In the genomic region with DNA sequence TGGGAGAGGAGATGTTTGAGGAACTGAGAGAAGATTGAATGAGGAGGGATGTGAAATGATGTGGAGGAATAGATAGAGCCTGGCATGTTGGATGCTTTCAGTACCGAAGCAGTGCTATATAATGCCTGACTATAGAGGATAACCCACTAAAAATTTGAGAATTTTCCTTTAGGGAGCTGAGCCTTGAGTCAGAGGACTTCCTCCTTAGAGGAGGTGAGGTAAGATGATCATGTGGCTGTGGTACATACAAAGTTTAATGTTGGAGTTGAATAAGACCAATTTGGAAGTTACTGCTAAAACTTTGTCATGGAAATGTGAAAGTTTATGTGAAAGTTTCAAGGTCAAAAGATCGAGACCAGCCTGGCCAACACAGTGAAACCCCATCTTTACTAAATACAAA, we compare ENCODE assay signal across 17 cellular contexts.
A peak's percentile ranks its signal among the peaks of the same experiment; 100 is the strongest.
DNase-seq lines count a peak whose midpoint lies in the region; ATAC-seq, FAIRE-seq and TF ChIP-seq lines count a peak whose summit lies in the region.
"Had no signal": no experiment of that assay in that cellular context is flagged by ENCODE, and none has a peak within 500 bp of the region (broad histone marks: within the 10 kb centered on the region; RNA-seq: fewer than 3 reads in every experiment).

No MANE protein-coding gene starts in this region.

- WGBS in esophagus squamous epithelium, 2 donors = 93 to 96% methylated on average over 2 of the region's 2 CpGs
- WGBS in sigmoid colon, 2 donors = 95 to 98% methylated on average over 2 of the region's 2 CpGs

- H3K9ac ChIP-seq in kidney (ENCODE audit: low read length in 2 of 2) = no peak overlapping the region

- TF ChIP-seq EP300 in sigmoid colon (IDR thresholded peaks at IDR 0.05) = no peak

- H3K9me3 ChIP-seq in PC-9 (ENCODE audit: insufficient read depth, low read depth) = no peaks in the 10 kb centered on the region; the same call in 1 of the 2 replicates
- H3K9me3 ChIP-seq in esophagus squamous epithelium = no peaks in the 10 kb centered on the region
- H3K9me3 ChIP-seq in sigmoid colon = no peaks in the 10 kb centered on the region
- H3K9me3 ChIP-seq in kidney (ENCODE audit: control insufficient read depth in 1 of 2, low read length in 2 of 2) = no peaks in the 10 kb centered on the region

- CTCF ChIA-PET in PC-9 (lab: Charles Lee) = interaction anchor here (0.7 kb wide), 1 partner anchor 314 kb away, joined by 5 read pairs; no protein-coding TSS in a partner anchor

- FAIRE-seq in kidney (lab: Jason Lieb, UNC) = no peak
- FAIRE-seq: islet of Langerhans had no signal

- H2AFZ ChIP-seq in PC-9 = no peak overlapping the region

- peaks cover 37% of the 10 kb centered on the region for H3K36me3 ChIP-seq in PC-9 (ENCODE audit: low read depth)
- peaks cover 0 to 39% (median 0%) of the 10 kb centered on the region in 3 donors for H3K36me3 ChIP-seq in esophagus squamous epithelium
- peaks cover 0 to 10% (median 0%) of the 10 kb centered on the region in 4 donors for H3K36me3 ChIP-seq in sigmoid colon
- peaks cover 0 to 11% of the 10 kb centered on the region in 2 donors for H3K36me3 ChIP-seq in kidney (ENCODE audit: control insufficient read depth in 1 of 2, insufficient read depth in 2 of 2, low read length in 2 of 2)

- H4K20me1 ChIP-seq in PC-9 (ENCODE audit: insufficient read depth) = no peaks in the 10 kb centered on the region

- DNase-seq in CD1c-positive myeloid dendritic cell (ENCODE audit: extremely low spot score) (peak; percentile 5), PC-9 (no peak), esophagus squamous epithelium (lab: John Stamatoyannopoulos, UW) (no peak), sigmoid colon (no peak), NCI-H1694 treated with DMSO at 0.1 percent for 48 hours (lab: John Stamatoyannopoulos, UW) (no peak), NCI-H226 (no peak), kidney (no peak)
- DNase-seq: activated naive CD4-positive, alpha-beta T cell treated with anti-CD3 and anti-CD28 coated beads, Interleukin-2, amount 50 U/mL, for 16 hours; effector memory CD4-positive, alpha-beta T cell; GF-D8; midbrain; NK-92 treated with Interleukin-12 subunit alpha and Interleukin-12 subunit beta, amount 100 ng/mL, for 24 hours; nucleus accumbens; SHP77 treated with DMSO at 0.1 percent for 48 hours had no signal

- BruUV-seq in PC-9 (replicated peaks; lab: Mats Ljungman, UMichigan) = no TSS peak

- peaks cover 40% of the 10 kb centered on the region for H3F3A ChIP-seq in PC-9 (ENCODE audit: insufficient read depth, low read depth)

- intact Hi-C loops in PC-9 (cut with micrococcal nuclease; ENCODE audit: unreplicated experiment) = no loop called here
- intact Hi-C loops in esophagus squamous epithelium (cut with DNase I) = no loop called here
- intact Hi-C loops in sigmoid colon (cut with DNase I) = no loop called here
- intact Hi-C loops in kidney (cut with DNase I) = no loop called here

- H3K4me3 ChIP-seq in PC-9 (0 out of 2 replicates have a peak overlapping the region, but pooled peaks have one; percentile 10), esophagus squamous epithelium (no peak overlapping the region), sigmoid colon (no peak overlapping the region), kidney (ENCODE audit: low read length in 2 of 2) (no peak overlapping the region)

- TF ChIP-seq CTCF in PC-9 (conservative IDR thresholded peaks at IDR 0.05) = no peak
- no peak for TF ChIP-seq CTCF in esophagus squamous epithelium (IDR thresholded peaks at IDR 0.05)
- no peak for TF ChIP-seq CTCF in sigmoid colon (IDR thresholded peaks at IDR 0.05)
- no peak for TF ChIP-seq CTCF in kidney (IDR thresholded peaks at IDR 0.05; ENCODE audit: borderline replicate concordance, extremely low read depth, insufficient read depth)

- H3K4me1 ChIP-seq in PC-9 (replicated peaks; ENCODE audit: insufficient read depth) (peaks cover 41% of the 10 kb centered on the region), esophagus squamous epithelium (peaks cover 0 to 44% (median 18%) of the 10 kb centered on the region in 3 donors), sigmoid colon (peaks cover 0 to 17% (median 12%) of the 10 kb centered on the region in 4 donors), kidney (ENCODE audit: control insufficient read depth in 1 of 2, insufficient read depth in 1 of 2, low read depth in 1 of 2, low read length in 2 of 2) (peaks cover 0 to 2% of the 10 kb centered on the region in 2 donors)

- POLR2A ChIA-PET in PC-9 (lab: Charles Lee; ENCODE audit: unreplicated experiment) = no interaction called here

- no peak for TF ChIP-seq POLR2A in esophagus squamous epithelium (IDR thresholded peaks at IDR 0.05)
- no peak for TF ChIP-seq POLR2A in sigmoid colon (IDR thresholded peaks at IDR 0.05)

- peak overlapping the region; percentile 59 for H3K4me2 ChIP-seq in PC-9

- H3K27ac ChIP-seq in PC-9 (peak overlapping the region; percentile 88), esophagus squamous epithelium (peak overlapping the region; percentile 70 to 90 (median 90)), sigmoid colon (peak overlapping the region; percentile 0 to 80 (median 66)), kidney (ENCODE audit: low read depth in 2 of 2, low read length in 2 of 2) (peak overlapping the region in 1 of 2 donors; percentile 15)

- no peaks in the 10 kb centered on the region for H3K9me2 ChIP-seq in PC-9 (ENCODE audit: insufficient read depth)

- peaks cover 78% of the 10 kb centered on the region for H3K79me2 ChIP-seq in PC-9 (ENCODE audit: low read depth)

- no peak for ATAC-seq in HG03135 (IDR thresholded peaks at IDR 0.05; ENCODE audit: unreplicated experiment)
- ATAC-seq: stimulated activated effector memory CD8-positive, alpha-beta T cell treated with anti-CD3 and anti-CD28 coated beads, Interleukin-12 subunit alpha, Interleukin-12 subunit beta, amount 100 ng/mL, for 72 hours had no signal

- no peaks in the 10 kb centered on the region for H3K27me3 ChIP-seq in PC-9 (ENCODE audit: insufficient read depth, low read depth)
- H3K27me3 ChIP-seq in esophagus squamous epithelium = no peaks in the 10 kb centered on the region
- no peaks in the 10 kb centered on the region for H3K27me3 ChIP-seq in sigmoid colon
